Comparison of ENCODE assay signal across 25 cellular contexts in the genomic region with DNA sequence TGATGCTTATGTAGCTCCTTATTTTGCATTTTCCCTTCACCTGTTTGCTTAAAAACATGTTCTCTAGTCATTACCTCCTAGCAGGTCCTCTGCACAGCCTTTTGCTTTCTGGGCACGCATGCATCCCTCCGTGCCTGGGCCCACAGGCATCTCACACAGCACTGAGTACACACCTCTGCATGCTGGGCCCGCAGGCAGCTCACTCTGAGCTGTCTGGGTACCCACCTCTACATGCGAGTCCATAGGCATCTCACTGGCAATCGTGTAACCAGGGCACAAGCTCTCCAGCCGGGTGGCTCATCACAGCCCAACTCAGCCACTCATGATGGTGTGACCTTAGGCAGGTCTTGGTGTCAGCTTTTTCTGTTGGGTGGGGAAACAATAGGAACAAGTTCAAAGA.
"Had no signal": no experiment of that assay in that cellular context is flagged by ENCODE, and none has a peak within 500 bp of the region (broad histone marks: within the 10 kb centered on the region; RNA-seq: fewer than 3 reads in every experiment).

No MANE protein-coding gene starts in this region.

- ATAC-seq: stimulated activated naive B cell treated with anti-CD40 and anti-IgM and Interleukin-4, amounts not matched to agents 10 μg/mL and 1 μg/mL and 100 μg/mL, for 72 hours had no signal

- H3K27ac ChIP-seq: parathyroid adenoma, sigmoid colon, transverse colon, vagina, VCaP had no signal

- H3K4me3 ChIP-seq: mucosa of descending colon, sigmoid colon, smooth muscle cell, transverse colon, vagina had no signal

- H3K27me3 ChIP-seq: sigmoid colon, transverse colon, vagina had no signal

- H3K4me1 Mint-ChIP-seq: activated naive CD4-positive, alpha-beta T cell treated with anti-CD3 and anti-CD28 coated beads, Interleukin-2, amount 10 ng/mL, durations not matched to agents 7 days and 5 days; brain; immature natural killer cell; stimulated activated naive B cell treated with anti-CD40 and anti-IgM and Interleukin-4, amounts not matched to agents 10 μg/mL and 1 μg/mL and 100 μg/mL, for 72 hours had no signal

- H3K9me3 ChIP-seq: mucosa of descending colon, sigmoid colon, transverse colon, vagina had no signal

- H3K4me1 ChIP-seq: parathyroid adenoma, sigmoid colon, transverse colon, vagina had no signal

- DNase-seq: activated CD4-positive, alpha-beta T cell treated with anti-CD3 and anti-CD28 coated beads for 1 hour; activated CD4-positive, alpha-beta T cell treated with anti-CD3 and anti-CD28 coated beads, Interleukin-2, amount 50 U/mL, for 4 hours; activated CD8-positive, alpha-beta memory T cell treated with anti-CD3 and anti-CD28 coated beads for 24 hours; activated effector memory CD4-positive, alpha-beta T cell treated with anti-CD3 and anti-CD28 coated beads, Interleukin-2, amount 50 U/mL, for 16 hours; activated naive CD4-positive, alpha-beta T cell treated with anti-CD3 and anti-CD28 coated beads, Interleukin-2, amount 10 ng/mL, durations not matched to agents 7 days and 5 days; aorta; caudate nucleus; dermis blood vessel endothelial cell; effector memory CD4-positive, alpha-beta T cell; foreskin melanocyte; immature natural killer cell; kidney glomerular epithelial cell; mesendoderm; mucosa of descending colon; nucleus accumbens; sigmoid colon; stimulated activated CD4-positive, alpha-beta T cell treated with anti-CD3 and anti-CD28 coated beads, Interleukin-15, amount 100 ng/mL, for 24 hours; stimulated activated naive B cell treated with anti-CD40 and anti-IgM and Interleukin-4, amounts not matched to agents 10 μg/mL and 1 μg/mL and 100 μg/mL, for 72 hours; SW 1271; transverse colon had no signal

- H3K4me3 Mint-ChIP-seq: activated naive CD4-positive, alpha-beta T cell treated with anti-CD3 and anti-CD28 coated beads, Interleukin-2, amount 10 ng/mL, durations not matched to agents 7 days and 5 days; brain; immature natural killer cell; stimulated activated naive B cell treated with anti-CD40 and anti-IgM and Interleukin-4, amounts not matched to agents 10 μg/mL and 1 μg/mL and 100 μg/mL, for 72 hours had no signal

- H3K27ac Mint-ChIP-seq: activated naive CD4-positive, alpha-beta T cell treated with anti-CD3 and anti-CD28 coated beads, Interleukin-2, amount 10 ng/mL, durations not matched to agents 7 days and 5 days; stimulated activated naive B cell treated with anti-CD40 and anti-IgM and Interleukin-4, amounts not matched to agents 10 μg/mL and 1 μg/mL and 100 μg/mL, for 72 hours had no signal

- H3K9me3 Mint-ChIP-seq: activated naive CD4-positive, alpha-beta T cell treated with anti-CD3 and anti-CD28 coated beads, Interleukin-2, amount 10 ng/mL, durations not matched to agents 7 days and 5 days; brain; immature natural killer cell had no signal

- H3K27me3 Mint-ChIP-seq: stimulated activated naive B cell treated with anti-CD40 and anti-IgM and Interleukin-4, amounts not matched to agents 10 μg/mL and 1 μg/mL and 100 μg/mL, for 72 hours had no signal
